ENCODE assay signal across 10 cellular contexts in genomic region chr5:68369436-68370125, GRCh38.
DNase-seq lines count a peak whose midpoint lies in the region; ATAC-seq and TF ChIP-seq lines count a peak whose summit lies in the region.
"Had no signal": no experiment of that assay in that cellular context is flagged by ENCODE, and none has a peak within 500 bp of the region (broad histone marks: within the 10 kb centered on the region; RNA-seq: fewer than 3 reads in every experiment).

No MANE protein-coding gene starts in this region.

- H3K27ac Mint-ChIP-seq in CD8-positive, alpha-beta T cell, result peak overlapping the region; percentile 73
- peak overlapping the region; percentile 85 for H3K27ac Mint-ChIP-seq in central memory CD8-positive, alpha-beta T cell (ENCODE audit: low read depth)

- no peak for TF ChIP-seq CTCF in CD8-positive, alpha-beta T cell (IDR thresholded peaks at IDR 0.05)
- no peak for TF ChIP-seq CTCF in KMS-11 (conservative IDR thresholded peaks at IDR 0.05; ENCODE audit: low read depth, low read length)

- peak overlapping the region; percentile 73 for H3K4me3 Mint-ChIP-seq in CD8-positive, alpha-beta T cell
- peak overlapping the region; percentile 56 for H3K4me3 Mint-ChIP-seq in central memory CD8-positive, alpha-beta T cell

- peaks cover 30% of the 10 kb centered on the region for H3K4me1 Mint-ChIP-seq in CD8-positive, alpha-beta T cell (ENCODE audit: low read depth)
- peaks cover 23% of the 10 kb centered on the region for H3K4me1 Mint-ChIP-seq in central memory CD8-positive, alpha-beta T cell

- no peaks in the 10 kb centered on the region for H3K27me3 Mint-ChIP-seq in CD8-positive, alpha-beta T cell (ENCODE audit: low read depth)
- H3K27me3 Mint-ChIP-seq in central memory CD8-positive, alpha-beta T cell, result peaks cover 10% of the 10 kb centered on the region

- no peaks in the 10 kb centered on the region for H4K20me1 ChIP-seq in KMS-11 (ENCODE audit: insufficient read depth)

- peak; percentile 91 for ATAC-seq in CD8-positive, alpha-beta T cell
- ATAC-seq in GM21390 (IDR thresholded peaks at IDR 0.05; ENCODE audit: unreplicated experiment), result peak; percentile 73
- ATAC-seq in central memory CD8-positive, alpha-beta T cell (replicated peaks; ENCODE audit: extremely low read depth, poor library complexity, severe bottlenecking), result peak; percentile 90

- peak overlapping the region; percentile 93 for H3K4me2 ChIP-seq in KMS-11

- H3K9me3 Mint-ChIP-seq in CD8-positive, alpha-beta T cell, result no peaks in the 10 kb centered on the region
- H3K9me3 Mint-ChIP-seq in central memory CD8-positive, alpha-beta T cell, result no peaks in the 10 kb centered on the region

- CTCF ChIA-PET in CD8-positive, alpha-beta T cell (lab: Charles Lee), result no interaction called here

- peak overlapping the region; percentile 24 for H2AFZ ChIP-seq in KMS-11 (ENCODE audit: low read depth)

- no peaks in the 10 kb centered on the region for H3K36me3 ChIP-seq in CD8-positive, alpha-beta T cell (ENCODE audit: insufficient read depth, low read length)
- H3K36me3 ChIP-seq in KMS-11 (ENCODE audit: insufficient read depth), result no peaks in the 10 kb centered on the region
- H3K36me3 ChIP-seq: brain microvascular endothelial cell had no signal

- peak in 3 of 7 experiments; percentile 13 to 55 (median 28) for DNase-seq in CD8-positive, alpha-beta T cell
- peak in 1 of 2 donors; percentile 31 for DNase-seq in central memory CD8-positive, alpha-beta T cell (ENCODE audit: low spot score in 2 of 2)
- DNase-seq in NCI-H1092 (lab: John Stamatoyannopoulos, UW) (no peak), T1000 (lab: John Stamatoyannopoulos, UW) (no peak), SKM-1 (lab: John Stamatoyannopoulos, UW; ENCODE audit: unreplicated experiment) (no peak), NCI-H146 treated with DMSO at 0.1 percent for 48 hours (lab: John Stamatoyannopoulos, UW; ENCODE audit: unreplicated experiment) (no peak)
- DNase-seq: brain microvascular endothelial cell, NCI-H226 had no signal

- H3K36me3 Mint-ChIP-seq in CD8-positive, alpha-beta T cell, result no peaks in the 10 kb centered on the region
- peaks cover 2% of the 10 kb centered on the region for H3K36me3 Mint-ChIP-seq in central memory CD8-positive, alpha-beta T cell (ENCODE audit: insufficient read depth)

- H3K9ac ChIP-seq in KMS-11, result no peak overlapping the region

- peak overlapping the region; percentile 18 for H3K4me3 ChIP-seq in CD8-positive, alpha-beta T cell (ENCODE audit: low read depth, low read length)
- H3K4me3 ChIP-seq in KMS-11 (IDR thresholded peaks at IDR 0.05; ENCODE audit: insufficient read depth, low read depth, low read length), result no peak overlapping the region

- intact Hi-C loops in CD8-positive, alpha-beta T cell (cut with DNase I, micrococcal nuclease), result loop anchor here in 1 of 2 experiments (2.0 kb wide), 1 partner anchor 15 kb away; no protein-coding TSS in a partner anchor

- H3K4me1 ChIP-seq in CD8-positive, alpha-beta T cell (ENCODE audit: insufficient read depth, low read length), result peaks cover 21% of the 10 kb centered on the region
- H3K4me1 ChIP-seq in KMS-11 (ENCODE audit: low read depth, poor library complexity, severe bottlenecking), result peaks cover 20% of the 10 kb centered on the region

- no peak overlapping the region for H3K27ac ChIP-seq in CD8-positive, alpha-beta T cell (ENCODE audit: low read depth, low read length)
- no peak overlapping the region for H3K27ac ChIP-seq in KMS-11
- H3K27ac ChIP-seq: brain microvascular endothelial cell had no signal

- no peaks in the 10 kb centered on the region for H3K79me2 ChIP-seq in KMS-11 (ENCODE audit: insufficient read depth, low read depth)

- POLR2A ChIA-PET in CD8-positive, alpha-beta T cell (lab: Charles Lee), result no interaction called here

- no peaks in the 10 kb centered on the region for H3K9me3 ChIP-seq in CD8-positive, alpha-beta T cell (ENCODE audit: low read length)

- no peaks in the 10 kb centered on the region for H3K27me3 ChIP-seq in CD8-positive, alpha-beta T cell (ENCODE audit: insufficient read depth, low read length)
- no peaks in the 10 kb centered on the region for H3K27me3 ChIP-seq in KMS-11 (ENCODE audit: insufficient read depth, low read depth)
- H3K27me3 ChIP-seq: brain microvascular endothelial cell had no signal
